ENCODE assay signal across 8 cellular contexts in the genomic region with DNA sequence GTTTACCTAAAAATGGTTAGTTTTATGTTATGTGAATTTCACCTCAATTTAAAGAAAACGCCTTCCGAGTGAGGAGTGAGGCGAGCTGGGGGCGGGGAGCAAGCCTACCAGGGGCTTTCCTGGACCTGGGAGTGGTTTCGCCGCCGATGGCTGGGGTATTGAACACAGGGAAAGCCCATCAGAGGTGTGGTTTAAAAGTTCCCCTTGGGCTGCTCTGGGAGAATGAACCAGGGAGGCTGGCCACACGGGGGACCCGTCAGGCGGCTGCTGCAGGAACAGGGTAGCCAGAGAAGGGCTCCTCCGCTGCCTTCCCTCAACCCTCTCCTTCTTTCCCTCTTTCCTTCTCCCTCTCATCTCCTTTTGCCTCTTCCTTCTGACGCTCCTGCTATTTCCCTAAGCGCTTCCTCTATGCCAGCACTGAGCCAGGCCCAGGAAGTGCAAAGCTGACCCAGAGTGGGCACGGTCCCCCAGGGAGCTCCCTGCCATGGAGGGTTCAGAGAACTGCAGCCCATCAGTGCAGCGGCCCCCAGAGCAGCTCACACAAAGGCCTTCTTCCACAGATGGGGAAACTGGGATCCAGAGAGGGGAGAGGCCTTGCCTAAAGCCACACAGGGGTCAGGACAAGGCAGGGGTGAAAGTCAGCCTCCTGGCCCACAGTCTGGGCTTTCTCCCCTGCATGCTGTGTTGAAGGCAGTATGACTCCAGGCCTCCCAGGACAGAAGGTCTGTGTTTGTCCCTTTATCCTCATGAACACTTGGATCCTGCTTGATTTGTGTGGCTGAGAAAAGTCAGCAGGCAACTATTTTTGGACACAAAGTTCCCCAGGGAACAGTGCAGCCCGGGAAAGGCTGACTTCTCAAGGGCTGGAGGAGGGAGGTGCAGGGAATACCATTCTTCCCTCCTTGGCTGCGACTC. TPM values are rescaled to one million over a fixed set of nuclear protein-coding genes. Genes with fewer than 3 reads are reported as not detected.
DNase-seq lines count a peak whose midpoint lies in the region; ATAC-seq, FAIRE-seq and TF ChIP-seq lines count a peak whose summit lies in the region.
"Had no signal": no experiment of that assay in that cellular context is flagged by ENCODE, and none has a peak within 500 bp of the region (broad histone marks: within the 10 kb centered on the region; RNA-seq: fewer than 3 reads in every experiment).

No MANE protein-coding gene starts in this region.

- H4K20me1 ChIP-seq in astrocyte (ENCODE audit: insufficient read depth, low read length) = peaks cover 8% of the 10 kb centered on the region

- H3K27ac Mint-ChIP-seq in T-cell (peak overlapping the region; percentile 99), astrocyte (ENCODE audit: unreplicated experiment) (peak overlapping the region; percentile 30)

- H3K27me3 ChIP-seq in astrocyte (ENCODE audit: insufficient read depth, low read length) (no peaks in the 10 kb centered on the region), lower lobe of right lung (ENCODE audit: low read depth) (no peaks in the 10 kb centered on the region)

- H3K9me3 ChIP-seq in astrocyte (ENCODE audit: insufficient read depth, low read depth, low read length) (no peaks in the 10 kb centered on the region), lower lobe of right lung (no peaks in the 10 kb centered on the region)

- H3K9me3 Mint-ChIP-seq in T-cell (no peaks in the 10 kb centered on the region), astrocyte (ENCODE audit: unreplicated experiment) (no peaks in the 10 kb centered on the region)

- H3K4me1 ChIP-seq in astrocyte (ENCODE audit: insufficient read depth, low read length) (peaks cover 42% of the 10 kb centered on the region), lower lobe of right lung (peaks cover 79% of the 10 kb centered on the region)

- H3K36me3 Mint-ChIP-seq in T-cell = peaks cover 56% of the 10 kb centered on the region
- H3K36me3 Mint-ChIP-seq in astrocyte (ENCODE audit: low read depth, unreplicated experiment) = peaks cover 7% of the 10 kb centered on the region

- POLR2A ChIA-PET in T-cell (lab: Charles Lee) = interaction anchor here in 1 of 2 donors (0.9 to 5.1 kb wide), 4 partner anchors 11 to 20 kb away, joined by 4 to 34 read pairs (median 5); no protein-coding TSS in a partner anchor

- peaks cover 23% of the 10 kb centered on the region for H3K79me2 ChIP-seq in astrocyte (ENCODE audit: insufficient read depth, low read length)

- intact Hi-C loops in lower lobe of right lung (cut with DNase I) = no loop called here

- FAIRE-seq in astrocyte (lab: Jason Lieb, UNC) = peak; percentile 59
- FAIRE-seq: endothelial cell of umbilical vein had no signal

- peak overlapping the region; percentile 32 for H3K9ac ChIP-seq in astrocyte (ENCODE audit: low read length)

- peak; percentile 23 for ATAC-seq in GM21423 (IDR thresholded peaks at IDR 0.05; ENCODE audit: unreplicated experiment)
- ATAC-seq in T-cell (replicated peaks in 1 of 4) = peak in 1 of 4 experiments; percentile 51
- ATAC-seq in lower lobe of right lung = peak in 1 of 2 donors; percentile 0
- ATAC-seq in HG02938 (IDR thresholded peaks at IDR 0.05; ENCODE audit: unreplicated experiment) = no peak

- H3K36me3 ChIP-seq in astrocyte (ENCODE audit: insufficient read depth, low read length) (peaks cover 5% of the 10 kb centered on the region), lower lobe of right lung (peaks cover 40% of the 10 kb centered on the region)

- TF ChIP-seq CTCF in astrocyte (IDR thresholded peaks at IDR 0.05; ENCODE audit: insufficient read depth, low read depth, low read length) = no peak
- no peak for TF ChIP-seq CTCF in lower lobe of right lung (IDR thresholded peaks at IDR 0.05)

- H3K4me3 ChIP-seq in astrocyte (ENCODE audit: insufficient read depth, low read depth, low read length) (no peak overlapping the region), lower lobe of right lung (peak overlapping the region; percentile 36)

- no peaks in the 10 kb centered on the region for H3K27me3 Mint-ChIP-seq in T-cell
- no peaks in the 10 kb centered on the region for H3K27me3 Mint-ChIP-seq in astrocyte (ENCODE audit: low read depth, unreplicated experiment)

- CTCF ChIA-PET in T-cell (lab: Charles Lee) = interaction anchor here in 1 of 2 donors (1.2 to 5.1 kb wide), 3 partner anchors 8 to 10 kb away, joined by 3 to 40 read pairs (median 3); no protein-coding TSS in a partner anchor

- H3K4me3 Mint-ChIP-seq in T-cell (peak overlapping the region; percentile 95 to 100 (median 96)), astrocyte (ENCODE audit: unreplicated experiment) (no peak overlapping the region)

- peak in 32 of 34 experiments; percentile 18 to 90 (median 78) for DNase-seq in T-cell
- no peak for DNase-seq in astrocyte (ENCODE audit: low read depth)
- no peak for DNase-seq in lower lobe of right lung
- peak; percentile 71 to 76 for DNase-seq in stimulated activated CD8-positive, alpha-beta memory T cell treated with anti-CD3 and anti-CD28 coated beads, Interleukin-15, amount 100 ng/mL, for 48 hours (ENCODE audit: low read depth in 2 of 2)
- no peak for DNase-seq in NCI-H526 (lab: John Stamatoyannopoulos, UW)

- H3K27ac ChIP-seq in astrocyte (ENCODE audit: low read depth, low read length) (no peak overlapping the region), lower lobe of right lung (peak overlapping the region; percentile 92)

- H2AFZ ChIP-seq in astrocyte (ENCODE audit: low read depth, low read length) = no peak overlapping the region

- H3K4me1 Mint-ChIP-seq in T-cell = peaks cover 69 to 84% (median 72%) of the 10 kb centered on the region in 3 donors
- peaks cover 42% of the 10 kb centered on the region for H3K4me1 Mint-ChIP-seq in astrocyte (ENCODE audit: low read depth, unreplicated experiment)

- peak overlapping the region; percentile 61 for H3K4me2 ChIP-seq in astrocyte (ENCODE audit: low read length)

RNA-seq across cellular contexts. Expression of a gene that starts 4.6 kb away (rescaled TPM):
- total RNA-seq in T-cell = 100 to 1,000 TPM; 382 to 462 (median 415) TPM
- total RNA-seq in astrocyte = 16.0 and 16.4 TPM in 2 replicates
- total RNA-seq in lower lobe of right lung = 66.9 TPM

RNA-seq across cellular contexts. Expression of a gene that starts 53.5 kb away (rescaled TPM):
- total RNA-seq in T-cell (1 to 10 TPM in 3 of 5 donors, not detected in 2; 1.4 to 2.2 (median 1.8) TPM), astrocyte (not detected in 2 replicates), lower lobe of right lung (3.1 TPM)
- total RNA-seq: endothelial cell of umbilical vein had no signal

Comparison
In these comparisons a context has a peak if more than half of its experiments do, and no peak if none do; other contexts are left out.
1. DNase-seq: peak in T-cell (32 of 34) and stimulated activated CD8-positive, alpha-beta memory T cell treated with anti-CD3 and anti-CD28 coated beads, Interleukin-15, amount 100 ng/mL, for 48 hours (2 of 2); none in astrocyte (single experiment), lower lobe of right lung (single experiment) and NCI-H526 (0 of 2).